Comparison of ENCODE assay signal across 10 cellular contexts in the genomic region with DNA sequence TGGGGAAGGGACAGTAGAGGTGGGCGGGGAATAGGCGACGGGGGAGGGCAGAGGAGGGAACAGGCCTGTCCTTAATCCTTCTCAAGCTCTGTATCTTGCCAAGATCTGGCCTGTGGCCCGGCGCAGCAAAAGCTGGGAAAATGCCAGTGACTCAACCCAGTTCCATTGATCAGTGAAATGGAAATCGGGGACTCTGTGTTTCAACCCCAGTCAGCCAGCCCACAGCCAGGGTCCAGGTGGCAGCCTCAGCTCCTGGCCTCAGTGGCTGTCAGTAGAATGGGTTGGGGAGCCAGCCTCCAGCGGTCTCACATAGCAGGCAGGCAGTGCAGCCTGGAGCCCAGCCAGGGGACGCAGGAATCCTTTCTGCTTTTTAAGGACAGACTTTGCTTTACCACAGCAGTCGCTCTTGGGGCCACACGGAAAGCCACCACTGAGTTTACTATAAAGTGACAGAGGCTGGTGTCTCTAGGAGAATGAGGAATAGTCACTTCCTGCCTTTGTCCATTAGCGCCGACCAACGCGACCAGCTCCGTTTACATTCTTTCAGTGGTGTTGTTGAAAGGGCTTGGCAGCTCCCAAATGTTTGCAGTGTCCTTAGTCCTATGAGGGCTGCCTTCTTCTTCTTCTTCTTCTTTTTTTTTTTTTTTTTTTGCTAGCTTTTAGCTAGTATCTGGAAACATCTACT.
DNase-seq lines count a peak whose midpoint lies in the region; ATAC-seq, FAIRE-seq and TF ChIP-seq lines count a peak whose summit lies in the region.
"Had no signal": no experiment of that assay in that cellular context is flagged by ENCODE, and none has a peak within 500 bp of the region (broad histone marks: within the 10 kb centered on the region; RNA-seq: fewer than 3 reads in every experiment).

No MANE protein-coding gene starts in this region.

- no peak for ATAC-seq in stimulated activated effector memory CD8-positive, alpha-beta T cell treated with anti-CD3 and anti-CD28 coated beads, Interleukin-12 subunit alpha, Interleukin-12 subunit beta, amount 100 ng/mL, for 72 hours
- no peak for ATAC-seq in HG03460 (IDR thresholded peaks at IDR 0.05; ENCODE audit: unreplicated experiment)

- H3K9me3 Mint-ChIP-seq in stimulated activated effector memory CD8-positive, alpha-beta T cell treated with anti-CD3 and anti-CD28 coated beads, Interleukin-12 subunit alpha, Interleukin-12 subunit beta, amount 100 ng/mL, for 72 hours: no peaks in the 10 kb centered on the region
- H3K9me3 Mint-ChIP-seq: activated B cell treated with CpG ODN at 0.5 μM for 24 hours had no signal

- peak overlapping the region; percentile 93 for H3K27ac ChIP-seq in mesodermal cell (ENCODE audit: low read depth, low read length, severe bottlenecking)

- DNase-seq in DMS153 (lab: John Stamatoyannopoulos, UW) (peak; percentile 16), DMS153 treated with DMSO at 0.1 percent for 48 hours (lab: John Stamatoyannopoulos, UW; ENCODE audit: unreplicated experiment) (no peak), dermis microvascular lymphatic vessel endothelial cell (ENCODE audit: low read depth in 2 of 2) (peak; percentile 78 to 89), urothelium cell line (ENCODE audit: low spot score) (peak; percentile 16), GM12892 (ENCODE audit: insufficient read length) (no peak)
- DNase-seq in stimulated activated effector memory CD8-positive, alpha-beta T cell treated with anti-CD3 and anti-CD28 coated beads, Interleukin-12 subunit alpha, Interleukin-12 subunit beta, amount 100 ng/mL, for 72 hours (ENCODE audit: low spot score in 2 of 2): no peak
- DNase-seq: activated B cell treated with CpG ODN at 0.5 μM for 24 hours had no signal

- no peaks in the 10 kb centered on the region for H3K36me3 Mint-ChIP-seq in stimulated activated effector memory CD8-positive, alpha-beta T cell treated with anti-CD3 and anti-CD28 coated beads, Interleukin-12 subunit alpha, Interleukin-12 subunit beta, amount 100 ng/mL, for 72 hours

- peak overlapping the region; percentile 49 for H3K4me3 ChIP-seq in mesodermal cell (ENCODE audit: extremely low read depth, insufficient read depth, low read length, poor library complexity, severe bottlenecking)

- H3K4me1 ChIP-seq in mesodermal cell (ENCODE audit: control insufficient read depth, insufficient read depth, low read length, poor library complexity, severe bottlenecking): peaks cover 52% of the 10 kb centered on the region

- H3K4me1 Mint-ChIP-seq in stimulated activated effector memory CD8-positive, alpha-beta T cell treated with anti-CD3 and anti-CD28 coated beads, Interleukin-12 subunit alpha, Interleukin-12 subunit beta, amount 100 ng/mL, for 72 hours: no peaks in the 10 kb centered on the region
- H3K4me1 Mint-ChIP-seq: activated B cell treated with CpG ODN at 0.5 μM for 24 hours had no signal

- no peak overlapping the region for H3K27ac Mint-ChIP-seq in stimulated activated effector memory CD8-positive, alpha-beta T cell treated with anti-CD3 and anti-CD28 coated beads, Interleukin-12 subunit alpha, Interleukin-12 subunit beta, amount 100 ng/mL, for 72 hours
- H3K27ac Mint-ChIP-seq: activated B cell treated with CpG ODN at 0.5 μM for 24 hours had no signal

- WGBS in mesodermal cell (ENCODE audit: insufficient coverage in 2 of 2), 2 experiments: 66 to 78% methylated on average over 8 to 15 of the region's 15 CpGs

- no peaks in the 10 kb centered on the region for H3K9me3 ChIP-seq in mesodermal cell (ENCODE audit: control insufficient read depth, low read length)

- no peak for TF ChIP-seq POLR2A in GM12892 (IDR thresholded peaks at IDR 0.05; ENCODE audit: low read depth, low read length)

- no peak overlapping the region for H3K4me3 Mint-ChIP-seq in stimulated activated effector memory CD8-positive, alpha-beta T cell treated with anti-CD3 and anti-CD28 coated beads, Interleukin-12 subunit alpha, Interleukin-12 subunit beta, amount 100 ng/mL, for 72 hours
- H3K4me3 Mint-ChIP-seq: activated B cell treated with CpG ODN at 0.5 μM for 24 hours had no signal

- H3K36me3 ChIP-seq in mesodermal cell (ENCODE audit: control insufficient read depth, insufficient read depth, low read length): peaks cover 19% of the 10 kb centered on the region

- no peak for FAIRE-seq in urothelium cell line (lab: Jason Lieb, UNC)
- no peak for FAIRE-seq in GM12892 (lab: Jason Lieb, UNC)
- FAIRE-seq: A204.1 had no signal

Comparison
In these comparisons a context has a peak if more than half of its experiments do, and no peak if none do; other contexts are left out.
1. DNase-seq: peak in DMS153 (single experiment), dermis microvascular lymphatic vessel endothelial cell (2 of 2) and urothelium cell line (single experiment); none in DMS153 treated with DMSO at 0.1 percent for 48 hours (single experiment), GM12892 (single experiment) and stimulated activated effector memory CD8-positive, alpha-beta T cell treated with anti-CD3 and anti-CD28 coated beads, Interleukin-12 subunit alpha, Interleukin-12 subunit beta, amount 100 ng/mL, for 72 hours (0 of 2).